Comparison of ENCODE assay signal across 13 cellular contexts in genomic region chr20:63972312-63973159, GRCh38. TPM values are rescaled to one million over a fixed set of nuclear protein-coding genes. Genes with fewer than 3 reads are reported as not detected.
DNase-seq lines count a peak whose midpoint lies in the region; ATAC-seq, FAIRE-seq and TF ChIP-seq lines count a peak whose summit lies in the region.
"Had no signal": no experiment of that assay in that cellular context is flagged by ENCODE, and none has a peak within 500 bp of the region (broad histone marks: within the 10 kb centered on the region; RNA-seq: fewer than 3 reads in every experiment).

No MANE protein-coding gene starts in this region.

- peaks cover 8% of the 10 kb centered on the region for H3K36me3 ChIP-seq in endodermal cell (ENCODE audit: control insufficient read depth, insufficient read depth, low read length)
- H3K36me3 ChIP-seq: cardiac muscle cell had no signal

- H3K23me2 ChIP-seq in H9 (ENCODE audit: insufficient read length, low read depth, low read length, poor library complexity, severe bottlenecking) = peaks cover 11% of the 10 kb centered on the region

- H3K9me3 Mint-ChIP-seq in activated CD4-positive, alpha-beta memory T cell treated with anti-CD3 and anti-CD28 coated beads, Interleukin-2, amount 10 ng/mL, durations not matched to agents 7 days and 5 days = no peaks in the 10 kb centered on the region
- no peaks in the 10 kb centered on the region for H3K9me3 Mint-ChIP-seq in activated CD4-positive, alpha-beta memory T cell treated with anti-CD3 and anti-CD28 coated beads for 36 hours
- peaks cover 0 to 2% of the 10 kb centered on the region in 2 experiments; a peak in 1 of 5 replicates for H3K9me3 Mint-ChIP-seq in H9
- H3K9me3 Mint-ChIP-seq in endodermal cell = peaks cover 4% of the 10 kb centered on the region

- H3K4me2 ChIP-seq in H9 (ENCODE audit: insufficient read depth, insufficient read length, low read length) = no peak overlapping the region

- H3K36me3 Mint-ChIP-seq in activated CD4-positive, alpha-beta memory T cell treated with anti-CD3 and anti-CD28 coated beads, Interleukin-2, amount 10 ng/mL, durations not matched to agents 7 days and 5 days (ENCODE audit: low read depth) = peaks cover 19% of the 10 kb centered on the region
- H3K36me3 Mint-ChIP-seq in activated CD4-positive, alpha-beta memory T cell treated with anti-CD3 and anti-CD28 coated beads for 36 hours = peaks cover 25% of the 10 kb centered on the region
- H3K36me3 Mint-ChIP-seq in H9 (ENCODE audit: insufficient read depth in 1 of 3, low read depth in 3 of 3) (peaks cover 0 to 14% (median 12%) of the 10 kb centered on the region in 3 experiments; a peak in 6 of 7 replicates), endodermal cell (ENCODE audit: low read depth) (peaks cover 13% of the 10 kb centered on the region)

- no peak overlapping the region for H3T11ph ChIP-seq in H9 (ENCODE audit: low read length)

- no peaks in the 10 kb centered on the region for H3K27me3 Mint-ChIP-seq in activated CD4-positive, alpha-beta memory T cell treated with anti-CD3 and anti-CD28 coated beads, Interleukin-2, amount 10 ng/mL, durations not matched to agents 7 days and 5 days
- no peaks in the 10 kb centered on the region for H3K27me3 Mint-ChIP-seq in activated CD4-positive, alpha-beta memory T cell treated with anti-CD3 and anti-CD28 coated beads for 36 hours
- H3K27me3 Mint-ChIP-seq in H9 (ENCODE audit: low read depth) (peaks cover 14% of the 10 kb centered on the region), endodermal cell (ENCODE audit: insufficient read depth) (peaks cover 29% of the 10 kb centered on the region)

- WGBS in H9 (ENCODE audit: extremely low coverage, insufficient read length, low lambda C conversion rate) = no CpG with 5 or more reads among the region's 18 CpGs
- 85 to 89% methylated on average over 15 to 18 of the region's 18 CpGs for WGBS in endodermal cell (ENCODE audit: insufficient coverage in 1 of 2, insufficient read length in 1 of 2), 2 experiments

- H3K27me3 ChIP-seq in H9 (ENCODE audit: insufficient read depth, low read length) (no peaks in the 10 kb centered on the region; the same call in 1 of the 2 replicates), endodermal cell (ENCODE audit: control insufficient read depth, insufficient read depth, low read length, poor library complexity, severe bottlenecking) (peaks cover 10% of the 10 kb centered on the region)
- H3K27me3 ChIP-seq: cardiac muscle cell had no signal

- no peak overlapping the region for H3K14ac ChIP-seq in H9 (ENCODE audit: insufficient read depth, low read length)

- no peak overlapping the region for H2BK15ac ChIP-seq in H9 (ENCODE audit: low read depth, low read length)

- no peak overlapping the region for H2BK120ac ChIP-seq in H9 (ENCODE audit: low read depth, low read length, poor library complexity, severe bottlenecking)

- no peak overlapping the region for H2BK12ac ChIP-seq in H9 (ENCODE audit: insufficient read length, low read depth, low read length)

- H3K4me3 Mint-ChIP-seq in activated CD4-positive, alpha-beta memory T cell treated with anti-CD3 and anti-CD28 coated beads, Interleukin-2, amount 10 ng/mL, durations not matched to agents 7 days and 5 days = no peak overlapping the region
- no peak overlapping the region for H3K4me3 Mint-ChIP-seq in activated CD4-positive, alpha-beta memory T cell treated with anti-CD3 and anti-CD28 coated beads for 36 hours
- peak overlapping the region in 1 of 2 experiments; percentile 53; a peak in 3 of 5 replicates for H3K4me3 Mint-ChIP-seq in H9
- no peak overlapping the region for H3K4me3 Mint-ChIP-seq in endodermal cell

- H4K5ac ChIP-seq in H9 (ENCODE audit: insufficient read length, low read depth, low read length) = no peak overlapping the region

- FAIRE-seq in urothelium cell line (lab: Jason Lieb, UNC) = no peak
- FAIRE-seq: A549 had no signal

- intact Hi-C loops in activated CD4-positive, alpha-beta memory T cell treated with anti-CD3 and anti-CD28 coated beads for 36 hours (cut with micrococcal nuclease) = loop anchor here (5.0 to 10.0 kb wide), 3 partner anchors 185 to 338 kb away; partner anchors contain the start of genes LIME1 and SLC2A4RG
- intact Hi-C loops in posterior vena cava (cut with DNase I) = loop anchor here (5.0 to 10.0 kb wide), 4 partner anchors 65 to 435 kb away; partner anchors contain the start of gene PTK6 (in 1 of the 2)

- POLR2A ChIA-PET in activated CD4-positive, alpha-beta memory T cell treated with anti-CD3 and anti-CD28 coated beads, Interleukin-2, amount 10 ng/mL, durations not matched to agents 7 days and 5 days (lab: Charles Lee) = interaction anchor here (1.5 kb wide), 1 partner anchor 76 kb away, joined by 3 read pairs; no protein-coding TSS in a partner anchor
- POLR2A ChIA-PET in activated CD4-positive, alpha-beta memory T cell treated with anti-CD3 and anti-CD28 coated beads for 36 hours (lab: Charles Lee) = no interaction called here

- no peak for TF ChIP-seq CTCF in H9 (conservative IDR thresholded peaks at IDR 0.05)
- no peak for TF ChIP-seq CTCF in endodermal cell (conservative IDR thresholded peaks at IDR 0.05)

- H2BK5ac ChIP-seq in H9 (ENCODE audit: insufficient read length, low read length) = no peak overlapping the region

- no peak overlapping the region for H3K4ac ChIP-seq in H9 (ENCODE audit: low read depth, low read length)

- no peak overlapping the region for H4K91ac ChIP-seq in H9 (ENCODE audit: insufficient read length, low read depth, low read length)

- H2AFZ ChIP-seq in H9 (ENCODE audit: low read length) = no peak overlapping the region

- no peak for DNase-seq in activated CD4-positive, alpha-beta memory T cell treated with anti-CD3 and anti-CD28 coated beads, Interleukin-2, amount 10 ng/mL, durations not matched to agents 7 days and 5 days
- no peak for DNase-seq in activated CD4-positive, alpha-beta memory T cell treated with anti-CD3 and anti-CD28 coated beads for 36 hours
- DNase-seq in H9 = peak; percentile 27
- peak; percentile 37 for DNase-seq in endodermal cell
- DNase-seq in posterior vena cava (ENCODE audit: low spot score) = peak; percentile 62
- no peak for DNase-seq in activated naive CD4-positive, alpha-beta T cell (lab: John Stamatoyannopoulos, UW)
- no peak for DNase-seq in urothelium cell line (ENCODE audit: low spot score)
- DNase-seq: activated CD4-positive, CD25-positive, alpha-beta regulatory T cell treated with anti-CD3 and anti-CD28 coated beads, Interleukin-2, amount 50 U/mL, for 72 hours; DMS153 had no signal

- H2AK5ac ChIP-seq in H9 (ENCODE audit: insufficient read length, low read length) = no peak overlapping the region

- H4K20me1 ChIP-seq in H9 (ENCODE audit: control insufficient read depth, insufficient read depth, insufficient read length) = no peaks in the 10 kb centered on the region

- H4K8ac ChIP-seq in H9 (replicated peaks; ENCODE audit: insufficient read length, low read depth, low read length) = no peak overlapping the region

- no peak overlapping the region for H2BK20ac ChIP-seq in H9 (ENCODE audit: low read depth, low read length, poor library complexity, severe bottlenecking)

- no peak overlapping the region for H3K4me3 ChIP-seq in endodermal cell (ENCODE audit: low read length)
- H3K4me3 ChIP-seq: cardiac muscle cell, lung had no signal

- no peak overlapping the region for H3K18ac ChIP-seq in H9 (ENCODE audit: insufficient read length, low read depth, low read length)

- no peak overlapping the region for H3K9ac ChIP-seq in H9 (ENCODE audit: extremely low read depth, insufficient read length, low read length)
- H3K9ac ChIP-seq in endodermal cell (ENCODE audit: extremely low read depth, low read length, poor library complexity, severe bottlenecking) = no peak overlapping the region

- H3K9me3 ChIP-seq in H9 (ENCODE audit: control insufficient read depth, low read depth, low read length) = peaks cover 9% of the 10 kb centered on the region
- H3K9me3 ChIP-seq in endodermal cell (ENCODE audit: control insufficient read depth, low read length) = peaks cover 8% of the 10 kb centered on the region
- H3K9me3 ChIP-seq: A549 had no signal

- peak overlapping the region; percentile 10 for H3K27ac Mint-ChIP-seq in activated CD4-positive, alpha-beta memory T cell treated with anti-CD3 and anti-CD28 coated beads, Interleukin-2, amount 10 ng/mL, durations not matched to agents 7 days and 5 days
- no peak overlapping the region for H3K27ac Mint-ChIP-seq in activated CD4-positive, alpha-beta memory T cell treated with anti-CD3 and anti-CD28 coated beads for 36 hours
- no peak overlapping the region; a peak in 1 of 7 replicates for H3K27ac Mint-ChIP-seq in H9
- H3K27ac Mint-ChIP-seq in endodermal cell = no peak overlapping the region

- H3K27ac ChIP-seq in H9 (ENCODE audit: insufficient read length, low read depth, low read length) = no peak overlapping the region
- no peak overlapping the region for H3K27ac ChIP-seq in endodermal cell (ENCODE audit: low read depth, low read length)
- H3K27ac ChIP-seq: cardiac muscle cell had no signal

- no peaks in the 10 kb centered on the region for H3K79me1 ChIP-seq in H9 (ENCODE audit: insufficient read depth, low read depth, low read length, poor library complexity, severe bottlenecking)

- CTCF ChIA-PET in activated CD4-positive, alpha-beta memory T cell treated with anti-CD3 and anti-CD28 coated beads, Interleukin-2, amount 10 ng/mL, durations not matched to agents 7 days and 5 days (lab: Charles Lee) = interaction anchor here (0.7 to 4.3 kb wide), 5 partner anchors 65 to 434 kb away, joined by 3 to 19 read pairs (median 10); partner anchors contain the start of genes PTK6 and TPD52L2
- CTCF ChIA-PET in activated CD4-positive, alpha-beta memory T cell treated with anti-CD3 and anti-CD28 coated beads for 36 hours (lab: Charles Lee) = interaction anchor here (0.9 to 2.8 kb wide), 7 partner anchors 11 to 476 kb away, joined by 3 to 18 read pairs (median 5); partner anchors contain the start of genes PTK6 and TPD52L2

- H3K4me1 Mint-ChIP-seq in activated CD4-positive, alpha-beta memory T cell treated with anti-CD3 and anti-CD28 coated beads, Interleukin-2, amount 10 ng/mL, durations not matched to agents 7 days and 5 days = peaks cover 41% of the 10 kb centered on the region
- peaks cover 34% of the 10 kb centered on the region for H3K4me1 Mint-ChIP-seq in activated CD4-positive, alpha-beta memory T cell treated with anti-CD3 and anti-CD28 coated beads for 36 hours (ENCODE audit: low read depth)
- H3K4me1 Mint-ChIP-seq in H9 = peaks cover 18 to 23% of the 10 kb centered on the region in 2 experiments
- H3K4me1 Mint-ChIP-seq in endodermal cell = peaks cover 3% of the 10 kb centered on the region

- H3K79me2 ChIP-seq in H9 (ENCODE audit: insufficient read depth, low read length) = no peaks in the 10 kb centered on the region

- H3K23ac ChIP-seq in H9 (ENCODE audit: insufficient read length, low read depth, low read length) = no peak overlapping the region

- ATAC-seq in GM19467 (IDR thresholded peaks at IDR 0.05; ENCODE audit: unreplicated experiment) = no peak

- no peak overlapping the region for H3K56ac ChIP-seq in H9 (ENCODE audit: insufficient read length, low read depth, low read length)

- H3K4me1 ChIP-seq in H9 (ENCODE audit: insufficient read depth, low read length) = no peaks in the 10 kb centered on the region; the same call in 1 of the 2 replicates
- H3K4me1 ChIP-seq in endodermal cell (ENCODE audit: control insufficient read depth, insufficient read depth, low read length) = peaks cover 4% of the 10 kb centered on the region

RNA-seq across cellular contexts. Expression of gene ZNF512B, which starts 2.8 kb away (rescaled TPM):
- total RNA-seq in activated CD4-positive, alpha-beta memory T cell treated with anti-CD3 and anti-CD28 coated beads, Interleukin-2, amount 10 ng/mL, durations not matched to agents 7 days and 5 days = 10 to 100 TPM; 16.5 to 16.7 TPM
- 10 to 100 TPM; 12.5 to 13.5 TPM for total RNA-seq in activated CD4-positive, alpha-beta memory T cell treated with anti-CD3 and anti-CD28 coated beads for 36 hours
- total RNA-seq in H9 (2021) = 43.8 and 46.0 TPM in 2 replicates
- total RNA-seq in endodermal cell = 10 to 100 TPM; 23.7 to 26.8 TPM
- 14.3 TPM for polyA plus RNA-seq in endodermal cell (2013, experiment 1 of 2)
- polyA plus RNA-seq in endodermal cell (2013, experiment 2 of 2) = 11.6 TPM
- 10 to 100 TPM in 1 of 2 donors, 1 to 10 TPM in 1; 9.4 to 11.2 TPM for total RNA-seq in posterior vena cava

RNA-seq across cellular contexts. Expression of gene SAMD10, which starts 6.9 kb away (rescaled TPM):
- total RNA-seq in activated CD4-positive, alpha-beta memory T cell treated with anti-CD3 and anti-CD28 coated beads, Interleukin-2, amount 10 ng/mL, durations not matched to agents 7 days and 5 days = 10 to 100 TPM; 18.3 to 21.0 TPM
- 10 to 100 TPM; 23.7 to 24.5 TPM for total RNA-seq in activated CD4-positive, alpha-beta memory T cell treated with anti-CD3 and anti-CD28 coated beads for 36 hours
- total RNA-seq in H9 (2021) (5.2 and 5.7 TPM in 2 replicates), endodermal cell (1 to 10 TPM; 5.6 to 6.0 TPM), posterior vena cava (1 to 10 TPM; 1.1 to 1.5 TPM)
- polyA plus RNA-seq in endodermal cell (2013, experiment 1 of 2) = 7.2 TPM
- polyA plus RNA-seq in endodermal cell (2013, experiment 2 of 2) = 7.0 TPM
- polyA plus RNA-seq: A549 had no signal

RNA-seq across cellular contexts. Expression of gene PRPF6, which starts 8.4 kb away (rescaled TPM):
- total RNA-seq in activated CD4-positive, alpha-beta memory T cell treated with anti-CD3 and anti-CD28 coated beads, Interleukin-2, amount 10 ng/mL, durations not matched to agents 7 days and 5 days = 10 to 100 TPM; 58.4 to 60.4 TPM
- total RNA-seq in activated CD4-positive, alpha-beta memory T cell treated with anti-CD3 and anti-CD28 coated beads for 36 hours = 10 to 100 TPM; 62.3 to 63.1 TPM
- total RNA-seq in H9 (2021) (87.9 and 91.3 TPM in 2 replicates), endodermal cell (10 to 100 TPM; 73.3 to 73.9 TPM), posterior vena cava (10 to 100 TPM; 44.3 to 44.8 TPM)
- polyA plus RNA-seq in endodermal cell (2013, experiment 1 of 2) = 58.8 TPM
- 53.3 TPM for polyA plus RNA-seq in endodermal cell (2013, experiment 2 of 2)

RNA-seq across cellular contexts. Expression of gene UCKL1, which starts 16.3 kb away (rescaled TPM):
- total RNA-seq in activated CD4-positive, alpha-beta memory T cell treated with anti-CD3 and anti-CD28 coated beads, Interleukin-2, amount 10 ng/mL, durations not matched to agents 7 days and 5 days = 10 to 100 TPM; 36.3 to 36.6 TPM
- total RNA-seq in activated CD4-positive, alpha-beta memory T cell treated with anti-CD3 and anti-CD28 coated beads for 36 hours = 10 to 100 TPM; 26.6 to 29.6 TPM
- total RNA-seq in H9 (2021) (35.6 and 40.9 TPM in 2 replicates), endodermal cell (10 to 100 TPM; 36.5 to 47.8 TPM), posterior vena cava (10 to 100 TPM; 20.8 to 22.0 TPM)
- polyA plus RNA-seq in endodermal cell (2013, experiment 1 of 2) = 41.0 TPM
- polyA plus RNA-seq in endodermal cell (2013, experiment 2 of 2) = 37.5 TPM

Comparison
In these comparisons a context has a peak if more than half of its experiments do, and no peak if none do; other contexts are left out.
1. DNase-seq: peak in H9 (single experiment), endodermal cell (single experiment) and posterior vena cava (single experiment); none in activated CD4-positive, alpha-beta memory T cell treated with anti-CD3 and anti-CD28 coated beads, Interleukin-2, amount 10 ng/mL, durations not matched to agents 7 days and 5 days (single experiment), activated CD4-positive, alpha-beta memory T cell treated with anti-CD3 and anti-CD28 coated beads for 36 hours (single experiment), activated naive CD4-positive, alpha-beta T cell (0 of 4) and urothelium cell line (single experiment).